In the genomic region with DNA sequence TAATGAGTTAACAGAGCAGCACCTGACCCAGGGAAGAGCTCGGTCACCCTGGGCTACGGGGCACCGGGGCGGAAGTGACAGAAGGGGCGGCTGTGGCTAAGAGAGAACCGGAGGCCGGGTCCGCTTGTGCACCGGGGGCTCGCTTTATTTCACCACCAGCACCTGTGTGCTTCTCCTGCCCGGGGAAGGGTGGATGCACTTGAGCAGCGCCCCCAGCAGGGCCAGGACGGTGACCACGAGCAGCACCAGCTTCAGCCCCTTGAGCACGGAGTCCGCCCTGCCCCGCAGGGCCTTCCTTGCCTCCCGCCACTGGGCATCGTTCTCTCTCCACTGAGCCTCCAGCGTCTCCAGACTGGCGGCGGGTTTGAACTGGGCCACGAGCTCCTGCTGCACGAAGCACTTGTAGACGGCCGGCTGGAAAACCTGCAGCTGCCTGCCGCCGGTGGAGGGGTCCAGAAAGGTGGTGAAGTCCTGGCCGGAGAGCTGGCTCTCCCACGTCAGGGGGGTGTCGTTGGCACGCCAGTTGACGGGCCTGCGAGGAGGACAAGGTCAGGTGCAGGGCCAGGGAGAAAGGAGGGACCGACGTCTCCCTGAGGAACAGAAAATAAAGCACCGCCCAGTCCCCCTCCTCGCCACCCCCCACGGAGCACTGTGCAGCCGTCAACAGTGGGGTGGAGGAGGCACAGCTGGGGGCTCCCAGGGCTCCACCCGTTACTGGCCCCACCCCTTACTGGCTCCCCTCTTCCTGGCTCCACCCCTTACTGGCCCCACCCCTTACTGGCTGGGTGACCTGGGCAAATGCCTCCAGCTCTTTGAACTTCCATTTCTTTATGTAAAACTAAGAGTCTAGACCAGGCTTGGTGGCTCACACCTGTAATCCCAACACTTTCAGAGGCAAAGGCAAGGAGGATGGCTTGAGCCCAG, we compare ENCODE assay signal across 14 cellular contexts. TPM values are rescaled to one million over a fixed set of nuclear protein-coding genes. Genes with fewer than 3 reads are reported as not detected.
DNase-seq lines count a peak whose midpoint lies in the region; ATAC-seq, FAIRE-seq and TF ChIP-seq lines count a peak whose summit lies in the region.
"Had no signal": no experiment of that assay in that cellular context is flagged by ENCODE, and none has a peak within 500 bp of the region (broad histone marks: within the 10 kb centered on the region; RNA-seq: fewer than 3 reads in every experiment).

No MANE protein-coding gene starts in this region.

- ATAC-seq in lower lobe of right lung (peak; percentile 76 to 81), GM18868 (IDR thresholded peaks at IDR 0.05; ENCODE audit: unreplicated experiment) (no peak), HG02938 (IDR thresholded peaks at IDR 0.05; ENCODE audit: unreplicated experiment) (no peak)

- H3K27me3 ChIP-seq in adrenal gland (no peaks in the 10 kb centered on the region), lower lobe of right lung (ENCODE audit: low read depth) (no peaks in the 10 kb centered on the region)

- peaks cover 3 to 4% of the 10 kb centered on the region in 2 donors for H3K4me1 ChIP-seq in adrenal gland (replicated peaks in 1 of 2)
- peaks cover 25% of the 10 kb centered on the region for H3K4me1 ChIP-seq in lower lobe of right lung

- intact Hi-C loops in adrenal gland (cut with DNase I): no loop called here
- intact Hi-C loops in lower lobe of right lung (cut with DNase I): no loop called here

- H3K9me3 ChIP-seq in adrenal gland (replicated peaks in 1 of 3) (no peaks in the 10 kb centered on the region), lower lobe of right lung (no peaks in the 10 kb centered on the region)

- 43 to 65% (median 51%) methylated on average over 15 to 41 of the region's 41 CpGs for WGBS in adrenal gland, 4 donors

- DNase-seq in stimulated activated CD4-positive, alpha-beta T cell treated with anti-CD3 and anti-CD28 coated beads, Interleukin-4, amount 100 ng/mL, for 24 hours: peak; percentile 3
- no peak for DNase-seq in stimulated activated CD4-positive, alpha-beta T cell treated with anti-CD3 and anti-CD28 coated beads, Interleukin-4, amount 100 ng/mL, for 1 hour
- DNase-seq in adrenal gland (peak in 6 of 7 donors; percentile 30 to 50 (median 40)), lower lobe of right lung (peak; percentile 60), urothelium cell line (ENCODE audit: low spot score) (no peak), coronary artery (ENCODE audit: low spot score) (no peak)
- DNase-seq: activated CD4-positive, CD25-positive, alpha-beta regulatory T cell; glutamatergic neuron; KG1; SHP77 had no signal

- no peak overlapping the region for H3K4me3 ChIP-seq in adrenal gland
- H3K4me3 ChIP-seq in lower lobe of right lung: no peak overlapping the region
- H3K4me3 ChIP-seq in coronary artery: no peak overlapping the region

- H3K36me3 ChIP-seq in adrenal gland (replicated peaks in 1 of 2) (no peaks in the 10 kb centered on the region), lower lobe of right lung (no peaks in the 10 kb centered on the region)

- no peak overlapping the region for H3K27ac ChIP-seq in adrenal gland
- H3K27ac ChIP-seq in lower lobe of right lung: no peak overlapping the region
- H3K27ac ChIP-seq in coronary artery: no peak overlapping the region

- FAIRE-seq in urothelium cell line (lab: Jason Lieb, UNC): no peak

- no peak for TF ChIP-seq POLR2A in adrenal gland (IDR thresholded peaks at IDR 0.05)

- TF ChIP-seq CTCF in adrenal gland (IDR thresholded peaks at IDR 0.05): no peak
- TF ChIP-seq CTCF in lower lobe of right lung (IDR thresholded peaks at IDR 0.05): no peak
- no peak for TF ChIP-seq CTCF in coronary artery (IDR thresholded peaks at IDR 0.05)

RNA-seq across cellular contexts. Expression of a gene that starts 3.6 kb away (rescaled TPM):
- total RNA-seq in adrenal gland (under 1 TPM in 1 of 8 donors, not detected in 7; 0.18 TPM), lower lobe of right lung (0.41 TPM)
- under 1 TPM in 2 of 3 donors, not detected in 1; 0.13 to 0.48 TPM for polyA plus RNA-seq in adrenal gland
- total RNA-seq: mesothelial cell of epicardium, urinary bladder had no signal
- polyA plus RNA-seq: urinary bladder had no signal

RNA-seq across cellular contexts. Expression of a gene that starts 23.9 kb away (rescaled TPM):
- 100 to 1,000 TPM in 1 of 8 donors, 10 to 100 TPM in 7; 30.2 to 106 (median 60.1) TPM for total RNA-seq in adrenal gland
- polyA plus RNA-seq in adrenal gland: 10 to 100 TPM in 2 of 3 donors, 1 to 10 TPM in 1; 8.2 to 87.8 (median 62.7) TPM
- 74.1 TPM for total RNA-seq in lower lobe of right lung

RNA-seq across cellular contexts. Expression of a gene that starts 43.8 kb away (rescaled TPM):
- total RNA-seq in adrenal gland (100 to 1,000 TPM; 104 to 220 (median 146) TPM), lower lobe of right lung (171 TPM)
- 100 to 1,000 TPM; 116 to 302 (median 169) TPM for polyA plus RNA-seq in adrenal gland

RNA-seq across cellular contexts. Expression of a gene that starts 57.4 kb away (rescaled TPM):
- total RNA-seq in adrenal gland (1 to 10 TPM in 2 of 8 donors, under 1 TPM in 3, not detected in 3; 0.57 to 1.7 (median 0.90) TPM), lower lobe of right lung (not detected)
- 1 to 10 TPM in 2 of 3 donors, under 1 TPM in 1; 0.84 to 9.3 (median 1.5) TPM for polyA plus RNA-seq in adrenal gland
- total RNA-seq: urinary bladder had no signal

Comparison
In these comparisons a context has a peak if more than half of its experiments do, and no peak if none do; other contexts are left out.
1. DNase-seq: peak in stimulated activated CD4-positive, alpha-beta T cell treated with anti-CD3 and anti-CD28 coated beads, Interleukin-4, amount 100 ng/mL, for 24 hours (single experiment), adrenal gland (6 of 7) and lower lobe of right lung (single experiment); none in stimulated activated CD4-positive, alpha-beta T cell treated with anti-CD3 and anti-CD28 coated beads, Interleukin-4, amount 100 ng/mL, for 1 hour (single experiment), urothelium cell line (single experiment) and coronary artery (single experiment).
2. ATAC-seq: peak in lower lobe of right lung (2 of 2); none in GM18868 (single experiment) and HG02938 (single experiment).